In genomic region chr5:147617191-147617606, GRCh38 we compare ENCODE assay signal across 8 cellular contexts.
"Had no signal": no experiment of that assay in that cellular context is flagged by ENCODE, and none has a peak within 500 bp of the region (broad histone marks: within the 10 kb centered on the region; RNA-seq: fewer than 3 reads in every experiment).

No MANE protein-coding gene starts in this region.

- H3K36me3 ChIP-seq: esophagus muscularis mucosa, gastrocnemius medialis had no signal

- ATAC-seq: gastrocnemius medialis had no signal

- H3K4me1 ChIP-seq: esophagus muscularis mucosa, gastrocnemius medialis had no signal

- H3K4me3 ChIP-seq: esophagus muscularis mucosa, gastrocnemius medialis had no signal

- DNase-seq: activated B cell treated with CpG ODN at 0.5 μM for 24 hours; activated CD4-positive, alpha-beta T cell treated with anti-CD3 and anti-CD28 coated beads, Interleukin-2, amount 10 ng/mL, durations not matched to agents 7 days and 5 days; activated naive CD4-positive, alpha-beta T cell treated with anti-CD3 and anti-CD28 coated beads, Interleukin-2, amount 50 U/mL, for 16 hours; amniotic stem cell; gastrocnemius medialis; small intestine had no signal

- FAIRE-seq: endometrium, small intestine had no signal

- H3K27me3 ChIP-seq: esophagus muscularis mucosa, gastrocnemius medialis had no signal

- H3K27ac ChIP-seq: esophagus muscularis mucosa, gastrocnemius medialis had no signal

- H3K9me3 ChIP-seq: esophagus muscularis mucosa, gastrocnemius medialis had no signal
